ENCODE assay signal across 19 cellular contexts in genomic region chr12:103844296-103844695, GRCh38. TPM values are rescaled to one million over a fixed set of nuclear protein-coding genes. Genes with fewer than 3 reads are reported as not detected.
DNase-seq lines count a peak whose midpoint lies in the region; ATAC-seq and TF ChIP-seq lines count a peak whose summit lies in the region.
"Had no signal": no experiment of that assay in that cellular context is flagged by ENCODE, and none has a peak within 500 bp of the region (broad histone marks: within the 10 kb centered on the region; RNA-seq: fewer than 3 reads in every experiment).

No MANE protein-coding gene starts in this region.

- peaks cover 12% of the 10 kb centered on the region for H3K4me1 Mint-ChIP-seq in T-helper 17 cell

- H3K9me3 ChIP-seq in T-helper 17 cell (ENCODE audit: control insufficient read depth, low read length, poor library complexity, severe bottlenecking) = no peaks in the 10 kb centered on the region
- no peaks in the 10 kb centered on the region for H3K9me3 ChIP-seq in uterus
- H3K9me3 ChIP-seq: BLaER1 had no signal

- intact Hi-C loops in uterus (cut with DNase I; ENCODE audit: low total_unique reads) = no loop called here

- no peaks in the 10 kb centered on the region for H3K27me3 ChIP-seq in rectal smooth muscle tissue (ENCODE audit: control insufficient read depth, insufficient read depth, low read length)
- H3K27me3 ChIP-seq in uterus = no peaks in the 10 kb centered on the region
- H3K27me3 ChIP-seq: BLaER1 had no signal

- no peaks in the 10 kb centered on the region for H3K36me3 Mint-ChIP-seq in T-helper 17 cell (ENCODE audit: low read depth)
- H3K36me3 Mint-ChIP-seq: CD14-positive monocyte had no signal

- H3K27me3 Mint-ChIP-seq in T-helper 17 cell = no peaks in the 10 kb centered on the region
- H3K27me3 Mint-ChIP-seq: CD4-positive, alpha-beta memory T cell had no signal

- H3K4me3 ChIP-seq in rectal smooth muscle tissue (ENCODE audit: low read length) = no peak overlapping the region
- no peak overlapping the region for H3K4me3 ChIP-seq in uterus
- H3K4me3 ChIP-seq: BLaER1 had no signal

- ATAC-seq in T-helper 17 cell (no peak), GM19324 (IDR thresholded peaks at IDR 0.05; ENCODE audit: low FRiP score, unreplicated experiment) (no peak), GM21576 (IDR thresholded peaks at IDR 0.05; ENCODE audit: unreplicated experiment) (no peak), HG03354 (IDR thresholded peaks at IDR 0.05; ENCODE audit: poor library complexity, severe bottlenecking, unreplicated experiment) (no peak)
- ATAC-seq: HCT116, HepG2 had no signal

- no peak overlapping the region for H3K9ac ChIP-seq in rectal smooth muscle tissue (ENCODE audit: low read length)
- H3K9ac ChIP-seq: BLaER1 had no signal

- H3K27ac Mint-ChIP-seq in T-helper 17 cell = peak overlapping the region; percentile 77
- H3K27ac Mint-ChIP-seq: CD14-positive monocyte, HFFc6 had no signal

- no peak overlapping the region for H3K4me3 Mint-ChIP-seq in T-helper 17 cell
- H3K4me3 Mint-ChIP-seq: CD4-positive, alpha-beta memory T cell; HFFc6 had no signal

- DNase-seq in T-helper 17 cell (no peak), islet precursor cell (peak; percentile 29), uterus (no peak)
- DNase-seq: 8988T; CD4-positive, alpha-beta memory T cell; DMS153; DMS79; GDM1; GOT3; H7; HFFc6 had no signal

- TF ChIP-seq POLR2A in uterus (IDR thresholded peaks at IDR 0.05) = no peak

- H3K36me3 ChIP-seq in rectal smooth muscle tissue (ENCODE audit: control insufficient read depth, insufficient read depth, low read length) (no peaks in the 10 kb centered on the region), uterus (no peaks in the 10 kb centered on the region)
- H3K36me3 ChIP-seq: BLaER1 had no signal

- peak overlapping the region; percentile 78 for H3K27ac ChIP-seq in rectal smooth muscle tissue (ENCODE audit: low read depth, low read length)
- H3K27ac ChIP-seq in uterus = peak overlapping the region; percentile 40 to 44
- H3K27ac ChIP-seq: BLaER1 had no signal

- no peak for TF ChIP-seq CTCF in uterus (IDR thresholded peaks at IDR 0.05)

- peaks cover 24% of the 10 kb centered on the region for H3K4me1 ChIP-seq in rectal smooth muscle tissue (ENCODE audit: control insufficient read depth, insufficient read depth, low read length)
- H3K4me1 ChIP-seq in uterus = peaks cover 0 to 4% of the 10 kb centered on the region in 2 donors

RNA-seq across cellular contexts. Expression of gene NT5DC3, which starts 3.3 kb away (rescaled TPM):
- total RNA-seq in T-helper 17 cell = 1 to 10 TPM; 6.5 to 8.3 TPM
- 10 to 100 TPM in 3 of 4 donors, 1 to 10 TPM in 1; 5.6 to 60.9 (median 15.9) TPM for total RNA-seq in uterus
